In genomic region chr14:24145700-24146621, GRCh38 we compare ENCODE assay signal across 1 cellular context.
TF ChIP-seq lines count a peak whose summit lies in the region.

TSS of gene PSME2 (minus strand) at chr14:24146610. CDS start at chr14:24146581, 29 bp downstream.

TF ChIP-seq in HepG2, 621 proteins besides CTCF, POLR2A, EP300 and RAD21 (continued from another document and continues in another):
- no peak for TF ChIP-seq GLMP (CRISPR knock-in tag; IDR thresholded peaks at IDR 0.05; ENCODE audit: borderline replicate concordance)
- no peak for TF ChIP-seq KDM6A (CRISPR knock-in tag; IDR thresholded peaks at IDR 0.05; ENCODE audit: low read depth)
- TF ChIP-seq ZNF652 (CRISPR knock-in tag; IDR thresholded peaks at IDR 0.05; ENCODE audit: borderline replicate concordance, low read depth): no peak; the same call in 1 of the 2 replicates
- 0 out of 2 replicates have a peak, but pooled peaks have one; percentile 29 for TF ChIP-seq KIAA2018 (CRISPR knock-in tag; IDR thresholded peaks at IDR 0.05; ENCODE audit: borderline replicate concordance)
- peak; percentile 35; the same call in 1 of the 2 replicates for TF ChIP-seq AFF4 (CRISPR knock-in tag; IDR thresholded peaks at IDR 0.05)
- no peak for TF ChIP-seq GFI1 (CRISPR knock-in tag; IDR thresholded peaks at IDR 0.05; ENCODE audit: borderline replicate concordance)
- 0 out of 2 replicates have a peak, but pooled peaks have one; percentile 6 for TF ChIP-seq ETV5 (CRISPR knock-in tag; IDR thresholded peaks at IDR 0.05; ENCODE audit: borderline replicate concordance)
- TF ChIP-seq ZNF589 (CRISPR knock-in tag; conservative IDR thresholded peaks at IDR 0.05): no peak
- TF ChIP-seq KMT2A (CRISPR knock-in tag; IDR thresholded peaks at IDR 0.05): peak; percentile 89
- TF ChIP-seq CEBPG (CRISPR knock-in tag; IDR thresholded peaks at IDR 0.05): no peak
- TF ChIP-seq ZNF713 (CRISPR knock-in tag; IDR thresholded peaks at IDR 0.05): 0 out of 2 replicates have a peak, but pooled peaks have one; percentile 29
- no peak for TF ChIP-seq ZNF251 (CRISPR knock-in tag; IDR thresholded peaks at IDR 0.05)
- TF ChIP-seq FUBP1 (CRISPR knock-in tag; IDR thresholded peaks at IDR 0.05; ENCODE audit: borderline replicate concordance): no peak; the same call in 1 of the 2 replicates
- TF ChIP-seq SMAD1 (CRISPR knock-in tag; IDR thresholded peaks at IDR 0.05; ENCODE audit: borderline replicate concordance, low read depth): no peak
- no peak for TF ChIP-seq ZNF619 (CRISPR knock-in tag; IDR thresholded peaks at IDR 0.05)
- no peak for TF ChIP-seq TRIM24 (CRISPR knock-in tag; IDR thresholded peaks at IDR 0.05)
- TF ChIP-seq ERF (CRISPR knock-in tag; IDR thresholded peaks at IDR 0.05): no peak; the same call in 1 of the 2 replicates
- TF ChIP-seq HOXA7 (CRISPR knock-in tag; IDR thresholded peaks at IDR 0.05): no peak
- no peak for TF ChIP-seq GABPA (IDR thresholded peaks at IDR 0.05; ENCODE audit: low read depth, low read length)
- TF ChIP-seq GABPA (CRISPR knock-in tag; IDR thresholded peaks at IDR 0.05; ENCODE audit: low read depth): no peak
- no peak for TF ChIP-seq ZFP82 (CRISPR knock-in tag; IDR thresholded peaks at IDR 0.05; ENCODE audit: borderline replicate concordance)
- TF ChIP-seq UBTF (CRISPR knock-in tag; IDR thresholded peaks at IDR 0.05): peak; percentile 68; the same call in 1 of the 2 replicates
- TF ChIP-seq CENPT (CRISPR knock-in tag; IDR thresholded peaks at IDR 0.05; ENCODE audit: low read depth): no peak
- TF ChIP-seq ZKSCAN8 (CRISPR knock-in tag; IDR thresholded peaks at IDR 0.05; ENCODE audit: borderline replicate concordance): peak; percentile 36; the same call in 1 of the 2 replicates
- TF ChIP-seq ZNF513 (CRISPR knock-in tag; conservative IDR thresholded peaks at IDR 0.05): no peak
- TF ChIP-seq PREB (CRISPR knock-in tag; IDR thresholded peaks at IDR 0.05): no peak
- peak; percentile 52; the same call in 1 of the 2 replicates for TF ChIP-seq KDM5B (CRISPR knock-in tag; IDR thresholded peaks at IDR 0.05; ENCODE audit: borderline replicate concordance)
- TF ChIP-seq ZSCAN20 (CRISPR knock-in tag; IDR thresholded peaks at IDR 0.05; ENCODE audit: borderline replicate concordance): no peak
- TF ChIP-seq PPARG (CRISPR knock-in tag; conservative IDR thresholded peaks at IDR 0.05): no peak
- 0 out of 2 replicates have a peak, but pooled peaks have one; percentile 96 for TF ChIP-seq PRDM15 (CRISPR knock-in tag; IDR thresholded peaks at IDR 0.05)
- no peak for TF ChIP-seq GATAD1 (CRISPR knock-in tag; IDR thresholded peaks at IDR 0.05)
